In genomic region chr3:3627104-3627503, GRCh38 we compare ENCODE assay signal across 21 cellular contexts.
"Had no signal": no experiment of that assay in that cellular context is flagged by ENCODE, and none has a peak within 500 bp of the region (broad histone marks: within the 10 kb centered on the region; RNA-seq: fewer than 3 reads in every experiment).

No MANE protein-coding gene starts in this region.

- ATAC-seq: activated CD4-positive, CD25-positive, alpha-beta regulatory T cell treated with anti-CD3 and anti-CD28 coated beads, Interleukin-2, amount 50 U/mL, for 24 hours; heart left ventricle had no signal

- H3K36me3 Mint-ChIP-seq: activated naive CD8-positive, alpha-beta T cell treated with anti-CD3 and anti-CD28 coated beads, Interleukin-2, amount 10 ng/mL, durations not matched to agents 7 days and 5 days had no signal

- H3K4me1 Mint-ChIP-seq: activated naive CD8-positive, alpha-beta T cell treated with anti-CD3 and anti-CD28 coated beads, Interleukin-2, amount 10 ng/mL, durations not matched to agents 7 days and 5 days had no signal

- H3K9me3 Mint-ChIP-seq: activated T-cell treated with anti-CD3 and anti-CD28 coated beads, Interleukin-2, amount 50 U/mL, for 24 hours; T-helper 2 cell treated with Interferon-gamma antibody and Interleukin-4, amounts not matched to agents 5 μg/mL and 100 μg/mL, for 36 hours had no signal

- H3K4me3 ChIP-seq: colonic mucosa, heart left ventricle, left ventricle myocardium inferior, prostate gland, sigmoid colon, transverse colon had no signal

- H3K4me1 ChIP-seq: colonic mucosa, heart left ventricle, left ventricle myocardium inferior, prostate gland, sigmoid colon had no signal

- DNase-seq: activated CD4-positive, alpha-beta T cell treated with anti-CD3 and anti-CD28 coated beads, Interleukin-2, amount 50 U/mL, for 4 hours; activated gamma-delta T cell treated with Interleukin-2 at 50 U/mL for 16 hours; activated naive CD8-positive, alpha-beta T cell treated with anti-CD3 and anti-CD28 coated beads, Interleukin-2, amount 10 ng/mL, durations not matched to agents 7 days and 5 days; activated T-cell treated with anti-CD3 and anti-CD28 coated beads, Interleukin-2, amount 50 U/mL, for 24 hours; aorta; caudate nucleus; colonic mucosa; effector CD8-positive, alpha-beta T cell; heart left ventricle; left ventricle myocardium inferior; nephron progenitor cell; sigmoid colon; stimulated activated CD4-positive, alpha-beta T cell treated with anti-CD3 and anti-CD28 coated beads, Interleukin-2, amount 100 ng/mL, for 24 hours; stimulated activated naive CD4-positive, alpha-beta T cell; substantia nigra; transverse colon had no signal

- H3K4me3 Mint-ChIP-seq: activated naive CD8-positive, alpha-beta T cell treated with anti-CD3 and anti-CD28 coated beads, Interleukin-2, amount 10 ng/mL, durations not matched to agents 7 days and 5 days; activated T-cell treated with anti-CD3 and anti-CD28 coated beads, Interleukin-2, amount 50 U/mL, for 24 hours; nephron progenitor cell; T-helper 2 cell treated with Interferon-gamma antibody and Interleukin-4, amounts not matched to agents 5 μg/mL and 100 μg/mL, for 36 hours had no signal

- H3K9me3 ChIP-seq: colonic mucosa, prostate gland, transverse colon had no signal

- FAIRE-seq: frontal cortex, islet of Langerhans had no signal

- H3K27me3 ChIP-seq: colonic mucosa, heart left ventricle, sigmoid colon, transverse colon had no signal

- H3K36me3 ChIP-seq: colonic mucosa, heart left ventricle, left ventricle myocardium inferior, prostate gland, sigmoid colon, transverse colon had no signal

- H3K27ac Mint-ChIP-seq: activated naive CD8-positive, alpha-beta T cell treated with anti-CD3 and anti-CD28 coated beads, Interleukin-2, amount 10 ng/mL, durations not matched to agents 7 days and 5 days; activated T-cell treated with anti-CD3 and anti-CD28 coated beads, Interleukin-2, amount 50 U/mL, for 24 hours; nephron progenitor cell; T-helper 2 cell treated with Interferon-gamma antibody and Interleukin-4, amounts not matched to agents 5 μg/mL and 100 μg/mL, for 36 hours had no signal

- H3K27me3 Mint-ChIP-seq: activated naive CD8-positive, alpha-beta T cell treated with anti-CD3 and anti-CD28 coated beads, Interleukin-2, amount 10 ng/mL, durations not matched to agents 7 days and 5 days; activated T-cell treated with anti-CD3 and anti-CD28 coated beads, Interleukin-2, amount 50 U/mL, for 24 hours had no signal
